8 cellular contexts compared by ENCODE assay signal in the genomic region with DNA sequence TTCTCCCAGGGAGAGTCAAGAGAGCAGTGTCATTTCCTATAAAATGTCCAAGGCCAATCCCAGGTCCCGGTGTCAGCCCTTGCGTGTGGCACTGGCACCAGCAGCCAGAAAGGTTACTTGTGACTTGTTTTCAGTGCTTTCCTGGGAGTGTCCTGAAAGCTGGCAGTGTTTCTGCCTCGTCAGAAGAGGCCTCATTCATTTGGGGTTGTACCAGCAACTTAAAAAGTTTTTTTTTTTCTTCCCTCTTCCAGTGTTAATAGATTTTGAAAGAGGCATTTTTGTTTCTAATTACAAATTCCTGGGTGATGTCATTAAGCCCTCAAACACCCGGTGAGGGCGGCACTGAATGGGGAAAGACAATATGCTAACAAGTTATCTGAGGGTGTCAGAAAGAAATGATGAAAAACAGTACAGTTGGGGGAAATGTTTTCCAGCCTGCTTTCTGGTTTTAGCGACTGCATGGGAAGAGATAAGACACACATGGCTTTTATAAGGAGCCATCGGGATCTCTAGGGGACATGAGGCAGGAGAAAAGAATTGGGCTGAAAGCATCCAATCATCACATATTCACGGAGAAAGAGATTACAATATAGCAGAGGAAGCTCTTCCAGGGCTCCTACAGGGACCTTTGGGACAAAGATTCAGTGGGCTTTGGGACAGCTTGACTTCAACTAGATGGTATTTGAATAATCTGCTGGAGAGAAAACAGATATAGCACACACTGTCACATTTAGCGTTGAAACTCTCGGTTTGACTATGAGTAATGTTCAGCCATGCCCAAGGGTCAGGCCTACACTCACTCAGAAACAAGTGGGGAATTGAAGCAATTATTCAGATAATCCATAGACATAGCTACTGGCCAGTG.
A peak's percentile ranks its signal among the peaks of the same experiment; 100 is the strongest.
DNase-seq lines count a peak whose midpoint lies in the region; ATAC-seq and TF ChIP-seq lines count a peak whose summit lies in the region.

No MANE protein-coding gene starts in this region.

- H3K27ac ChIP-seq in A673 (ENCODE audit: low read depth, low read length, poor library complexity, severe bottlenecking) (peak overlapping the region; percentile 98), hepatocyte (peak overlapping the region; percentile 81)

- CTCF ChIA-PET in A673 (lab: Charles Lee): interaction anchor here (0.5 to 1.2 kb wide), 2 partner anchors 23 to 253 kb away, joined by 3 to 13 read pairs; no protein-coding TSS in a partner anchor

- H3K4me3 ChIP-seq in A673 (ENCODE audit: low read depth, low read length, poor library complexity, severe bottlenecking) (no peak overlapping the region), hepatocyte (no peak overlapping the region), H7 (ENCODE audit: insufficient read depth, low read depth, low read length) (no peak overlapping the region)

- DNase-seq in A673 (ENCODE audit: low spot score) (peak; percentile 93), hepatocyte (ENCODE audit: low spot score) (no peak), NCI-H2196 treated with DMSO at 0.1 percent for 48 hours (lab: John Stamatoyannopoulos, UW; ENCODE audit: unreplicated experiment) (no peak), H7 (no peak)
- no peak for DNase-seq in activated naive CD4-positive, alpha-beta T cell treated with anti-CD3 and anti-CD28 coated beads, Interleukin-2, amount 50 U/mL, for 72 hours (ENCODE audit: low spot score in 2 of 2)
- DNase-seq in stimulated activated naive CD8-positive, alpha-beta T cell treated with anti-CD3 and anti-CD28 coated beads, Interleukin-15, Interleukin-2, amounts not matched to agents 100 U/mL and 50 U/mL, for 24 hours: no peak

- 47% methylated on average over 10 of the region's 10 CpGs for WGBS in hepatocyte (ENCODE audit: low lambda C conversion rate, missing lambda C conversion rate)

- no peaks in the 10 kb centered on the region for H3K9me3 Mint-ChIP-seq in activated naive CD4-positive, alpha-beta T cell treated with anti-CD3 and anti-CD28 coated beads, Interleukin-2, amount 50 U/mL, for 72 hours

- ATAC-seq in GM19324 (IDR thresholded peaks at IDR 0.05; ENCODE audit: low FRiP score, unreplicated experiment) (peak; percentile 60), HG03354 (IDR thresholded peaks at IDR 0.05; ENCODE audit: poor library complexity, severe bottlenecking, unreplicated experiment) (peak; percentile 84)
- ATAC-seq in activated naive CD4-positive, alpha-beta T cell treated with anti-CD3 and anti-CD28 coated beads, Interleukin-2, amount 50 U/mL, for 72 hours: peak in 1 of 2 donors; percentile 9
- peak; percentile 42 for ATAC-seq in stimulated activated naive CD8-positive, alpha-beta T cell treated with anti-CD3 and anti-CD28 coated beads, Interleukin-15, Interleukin-2, amounts not matched to agents 100 U/mL and 50 U/mL, for 24 hours

- H2AFZ ChIP-seq in hepatocyte: peak overlapping the region; percentile 24

- TSS peak; percentile 82 for BruUV-seq in A673 (replicated peaks; lab: Mats Ljungman, UMichigan)

- no peak for TF ChIP-seq CTCF in A673 (conservative IDR thresholded peaks at IDR 0.05; ENCODE audit: low read depth, low read length)
- TF ChIP-seq CTCF in hepatocyte (IDR thresholded peaks at IDR 0.05; ENCODE audit: poor library complexity): no peak

- no peaks in the 10 kb centered on the region for H3K36me3 Mint-ChIP-seq in activated naive CD4-positive, alpha-beta T cell treated with anti-CD3 and anti-CD28 coated beads, Interleukin-2, amount 50 U/mL, for 72 hours

- H3K4me1 ChIP-seq in A673 (ENCODE audit: insufficient read depth, low read length, poor library complexity, severe bottlenecking): peaks cover 65% of the 10 kb centered on the region
- H3K4me1 ChIP-seq in hepatocyte (ENCODE audit: insufficient read depth): peaks cover 27% of the 10 kb centered on the region

- peak overlapping the region; percentile 38 to 47 for H3K27ac Mint-ChIP-seq in activated naive CD4-positive, alpha-beta T cell treated with anti-CD3 and anti-CD28 coated beads, Interleukin-2, amount 50 U/mL, for 72 hours

- H3K36me3 ChIP-seq in A673 (ENCODE audit: insufficient read depth, low read length, poor library complexity, severe bottlenecking): no peaks in the 10 kb centered on the region
- H3K36me3 ChIP-seq in hepatocyte (replicated peaks; ENCODE audit: insufficient read depth, low read depth): no peaks in the 10 kb centered on the region
- H3K36me3 ChIP-seq in H7 (replicated peaks; ENCODE audit: control insufficient read depth, insufficient read depth, low read length): no peaks in the 10 kb centered on the region

- no peaks in the 10 kb centered on the region for H3K9me3 ChIP-seq in A673 (ENCODE audit: low read depth, low read length, poor library complexity, severe bottlenecking)
- no peaks in the 10 kb centered on the region for H3K9me3 ChIP-seq in hepatocyte (ENCODE audit: low read depth)

- no peaks in the 10 kb centered on the region for H3K27me3 ChIP-seq in A673 (replicated peaks; ENCODE audit: insufficient read depth, low read depth, low read length, poor library complexity)
- no peaks in the 10 kb centered on the region for H3K27me3 ChIP-seq in hepatocyte
- no peaks in the 10 kb centered on the region for H3K27me3 ChIP-seq in H7 (ENCODE audit: control insufficient read depth, insufficient read depth, low read length)

- POLR2A ChIA-PET in A673 (lab: Charles Lee; ENCODE audit: low non-redundant PET): no interaction called here

- H3K4me2 ChIP-seq in hepatocyte: peak overlapping the region; percentile 1

- H4K20me1 ChIP-seq in hepatocyte (ENCODE audit: insufficient read depth, poor library complexity, severe bottlenecking): no peaks in the 10 kb centered on the region

- H3K9me2 ChIP-seq in hepatocyte (replicated peaks; ENCODE audit: insufficient read depth): no peaks in the 10 kb centered on the region

- intact Hi-C loops in A673 (cut with micrococcal nuclease; ENCODE audit: unreplicated experiment): loop anchor here (5.0 to 10.0 kb wide), 3 partner anchors 50 to 325 kb away; a partner anchor contains a TSS

- H3K79me2 ChIP-seq in hepatocyte: no peaks in the 10 kb centered on the region
